Comparison of ENCODE assay signal across 8 cellular contexts in the genomic region with DNA sequence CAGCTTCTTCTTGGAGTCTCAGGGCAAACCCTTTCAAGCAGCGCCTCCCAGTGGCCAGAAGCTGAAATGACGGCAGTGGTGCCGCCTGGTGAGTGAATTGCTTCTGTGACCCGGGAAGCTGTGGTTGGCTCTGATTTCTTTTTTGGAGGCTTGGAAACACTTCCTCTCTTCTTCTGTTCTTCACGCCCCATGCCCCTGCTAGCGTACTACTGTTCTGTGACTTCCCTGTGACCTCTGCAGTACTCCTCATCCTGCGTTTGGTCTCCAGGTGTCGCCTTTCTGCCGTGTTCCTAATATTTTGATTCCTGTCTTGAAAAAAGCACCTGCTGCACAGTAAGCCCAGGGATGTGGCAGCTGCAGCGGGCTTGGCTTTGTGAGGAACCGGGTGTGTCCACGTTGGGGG.
A peak's percentile ranks its signal among the peaks of the same experiment; 100 is the strongest.
DNase-seq lines count a peak whose midpoint lies in the region; ATAC-seq and TF ChIP-seq lines count a peak whose summit lies in the region.
"Not testable (repeated sequence)": the region's sequence is repeated elsewhere in the genome, so short reads cannot be mapped to it uniquely, and the experiment has no call there.

No MANE protein-coding gene starts in this region.

- not testable (repeated sequence) for H2AFZ ChIP-seq in DND-41 (ENCODE audit: low read depth, low read length); mammary epithelial cell (ENCODE audit: low read depth, low read length)

- H3K9me3 ChIP-seq in DND-41 (ENCODE audit: insufficient read depth, low read length, severe bottlenecking); mammary epithelial cell (replicated peaks; ENCODE audit: insufficient read depth, low read length); tibial nerve: not testable (repeated sequence)

- not testable (repeated sequence) for H3K36me3 Mint-ChIP-seq in activated CD4-positive, alpha-beta T cell treated with anti-CD3 and anti-CD28 coated beads, Interleukin-2, amount 10 ng/mL, durations not matched to agents 7 days and 5 days (ENCODE audit: low read depth)

- dilution Hi-C loops in mammary epithelial cell (cut with HindIII; ENCODE audit: low sequenced_read_pairs) = not testable (repeated sequence)

- in situ Hi-C loops in mammary epithelial cell (cut with MboI; ENCODE audit: low sequenced_read_pairs in 2 of 2) = not testable (repeated sequence)

- CTCF ChIA-PET in activated CD4-positive, alpha-beta T cell treated with anti-CD3 and anti-CD28 coated beads, Interleukin-2, amount 10 ng/mL, durations not matched to agents 7 days and 5 days (lab: Charles Lee) = not testable (repeated sequence)
- CTCF ChIA-PET in mammary epithelial cell (lab: Charles Lee; ENCODE audit: low non-redundant PET) = interaction anchor here (0.6 to 1.1 kb wide), 2 partner anchors 12 to 241 kb away, joined by 3 to 4 read pairs; no protein-coding TSS in a partner anchor

- TF ChIP-seq EP300 in tibial nerve (IDR thresholded peaks at IDR 0.05) = not testable (repeated sequence)

- POLR2A ChIA-PET in activated CD4-positive, alpha-beta T cell treated with anti-CD3 and anti-CD28 coated beads, Interleukin-2, amount 10 ng/mL, durations not matched to agents 7 days and 5 days (lab: Charles Lee) = not testable (repeated sequence)

- not testable (repeated sequence) for H3K9me3 Mint-ChIP-seq in activated CD4-positive, alpha-beta T cell treated with anti-CD3 and anti-CD28 coated beads, Interleukin-2, amount 10 ng/mL, durations not matched to agents 7 days and 5 days

- 17% methylated on average over 8 of the region's 12 CpGs for WGBS in mammary epithelial cell (ENCODE audit: low coverage, missing lambda C conversion rate)
- 11 to 16% methylated on average over 12 of the region's 12 CpGs for WGBS in tibial nerve, 2 donors

- H3K4me3 Mint-ChIP-seq in activated CD4-positive, alpha-beta T cell treated with anti-CD3 and anti-CD28 coated beads, Interleukin-2, amount 10 ng/mL, durations not matched to agents 7 days and 5 days = not testable (repeated sequence)

- peak; percentile 57 for TF ChIP-seq CTCF in DND-41 (IDR thresholded peaks at IDR 0.05; ENCODE audit: borderline replicate concordance, extremely low read depth, low read length, poor library complexity, severe bottlenecking)
- TF ChIP-seq CTCF in mammary epithelial cell (conservative IDR thresholded peaks at IDR 0.05 in 1 of 2, IDR thresholded peaks at IDR 0.05 in 1 of 2; ENCODE audit: extremely low read depth in 1 of 2, insufficient read depth in 1 of 2, low read depth in 1 of 2, low read length in 2 of 2) = peak; percentile 37 to 38
- TF ChIP-seq CTCF in omental fat pad (IDR thresholded peaks at IDR 0.05) = peak in 1 of 3 donors; percentile 47
- TF ChIP-seq CTCF in tibial nerve (IDR thresholded peaks at IDR 0.05) = peak; percentile 38 to 64 (median 45)

- TSS peak; percentile 22 for BruUV-seq in mammary epithelial cell (replicated peaks; lab: Mats Ljungman, UMichigan)

- not testable (repeated sequence) for H3K27me3 ChIP-seq in DND-41 (ENCODE audit: insufficient read depth, low read length, poor library complexity); mammary epithelial cell (ENCODE audit: insufficient read depth, low read length); tibial nerve

- H3K36me3 ChIP-seq in DND-41 (ENCODE audit: insufficient read depth, low read length); mammary epithelial cell (ENCODE audit: insufficient read depth, low read length): not testable (repeated sequence)
- peaks cover 0 to 21% (median 0%) of the 10 kb centered on the region in 3 donors for H3K36me3 ChIP-seq in tibial nerve

- H3K27ac ChIP-seq in DND-41 (ENCODE audit: low read length); mammary epithelial cell (ENCODE audit: insufficient read depth, low read depth, low read length); tibial nerve: not testable (repeated sequence)

- H3K4me3 ChIP-seq in DND-41 (ENCODE audit: low read depth in 1 of 2, low read length in 2 of 2); mammary epithelial cell (replicated peaks in 1 of 3; ENCODE audit: insufficient read depth in 1 of 3, low read depth in 2 of 3, low read length in 3 of 3); tibial nerve: not testable (repeated sequence)

- ATAC-seq in DND-41 (ENCODE audit: insufficient read depth, low read depth); left ventricle myocardium superior; omental fat pad (ENCODE audit: low FRiP score): not testable (repeated sequence)

- intact Hi-C loops in mammary epithelial cell (cut with micrococcal nuclease) = loop anchor here (1.0 to 10.0 kb wide), 2 partner anchors 408 to 462 kb away; a partner anchor contains a TSS
- intact Hi-C loops in left ventricle myocardium superior (cut with micrococcal nuclease) = not testable (repeated sequence)

- H3K27me3 Mint-ChIP-seq in activated CD4-positive, alpha-beta T cell treated with anti-CD3 and anti-CD28 coated beads, Interleukin-2, amount 10 ng/mL, durations not matched to agents 7 days and 5 days = not testable (repeated sequence)

- not testable (repeated sequence) for TF ChIP-seq POLR2A in tibial nerve (IDR thresholded peaks at IDR 0.05)

- H4K20me1 ChIP-seq in DND-41 (ENCODE audit: insufficient read depth, low read length); mammary epithelial cell (ENCODE audit: insufficient read depth, low read length): not testable (repeated sequence)

- not testable (repeated sequence) for H3K4me2 ChIP-seq in DND-41 (ENCODE audit: insufficient read depth, low read length); mammary epithelial cell (ENCODE audit: insufficient read depth, low read depth, low read length)

- H3K79me2 ChIP-seq in DND-41 (ENCODE audit: insufficient read depth, low read length); mammary epithelial cell (ENCODE audit: insufficient read depth, low read length): not testable (repeated sequence)

- not testable (repeated sequence) for H3K4me1 ChIP-seq in DND-41 (ENCODE audit: insufficient read depth, low read length); mammary epithelial cell (ENCODE audit: insufficient read depth, low read length)
- peaks cover 0 to 18% (median 0%) of the 10 kb centered on the region in 4 donors for H3K4me1 ChIP-seq in tibial nerve

- not testable (repeated sequence) for H3K4me1 Mint-ChIP-seq in activated CD4-positive, alpha-beta T cell treated with anti-CD3 and anti-CD28 coated beads, Interleukin-2, amount 10 ng/mL, durations not matched to agents 7 days and 5 days

- not testable (repeated sequence) for H3K9ac ChIP-seq in DND-41 (ENCODE audit: low read depth, low read length); mammary epithelial cell (ENCODE audit: insufficient read depth, low read length)

- peak; percentile 70 for DNase-seq in DND-41
- peak; percentile 62 for DNase-seq in LHCN-M2 (ENCODE audit: low read depth)
- DNase-seq in NOMO-1 treated with dmso at 0.1 percent for 144 hours (lab: John Stamatoyannopoulos, UW; ENCODE audit: unreplicated experiment) = peak; percentile 44
- DNase-seq in activated CD4-positive, alpha-beta T cell treated with anti-CD3 and anti-CD28 coated beads, Interleukin-2, amount 10 ng/mL, durations not matched to agents 7 days and 5 days = peak; percentile 65
- DNase-seq in mammary epithelial cell = peak; percentile 31
- peak; percentile 71 for DNase-seq in left ventricle myocardium superior
- peak; percentile 42 for DNase-seq in omental fat pad (ENCODE audit: low spot score)
- DNase-seq in tibial nerve (ENCODE audit: low spot score in 2 of 2) = peak; percentile 70 to 87

- not testable (repeated sequence) for H3K27ac Mint-ChIP-seq in activated CD4-positive, alpha-beta T cell treated with anti-CD3 and anti-CD28 coated beads, Interleukin-2, amount 10 ng/mL, durations not matched to agents 7 days and 5 days
